8 cellular contexts compared by ENCODE assay signal in the genomic region with DNA sequence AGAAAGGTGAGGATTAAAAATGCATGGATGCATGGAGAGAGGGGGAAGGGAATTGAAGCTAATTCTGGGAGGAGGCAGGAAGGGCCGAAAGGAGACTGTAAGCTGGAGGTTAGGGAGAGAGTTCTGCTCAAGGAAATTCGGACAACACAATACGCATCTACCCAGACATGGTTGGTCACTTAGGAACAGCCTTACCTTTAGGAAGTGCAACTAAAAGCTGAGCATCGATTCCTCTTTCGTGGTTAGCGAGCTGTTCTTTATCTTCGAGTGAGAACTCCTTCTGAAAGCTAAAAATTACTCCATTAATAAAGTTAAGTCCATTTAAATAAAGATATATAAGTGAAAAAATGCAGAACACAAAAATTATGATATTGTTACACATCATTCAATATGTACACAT.
DNase-seq lines count a peak whose midpoint lies in the region; ATAC-seq and FAIRE-seq lines count a peak whose summit lies in the region.
"Not testable (repeated sequence)": the region's sequence is repeated elsewhere in the genome, so short reads cannot be mapped to it uniquely, and the experiment has no call there.

No MANE protein-coding gene starts in this region.

- not testable (repeated sequence) for H3K4me3 Mint-ChIP-seq in activated naive CD8-positive, alpha-beta T cell treated with anti-CD3 and anti-CD28 coated beads, Interleukin-2, amount 10 ng/mL, durations not matched to agents 7 days and 5 days; stimulated activated memory B cell treated with anti-CD40 and anti-IgM and Interleukin-4, amounts not matched to agents 10 μg/mL and 1 μg/mL and 100 μg/mL, for 72 hours

- not testable (repeated sequence) for H3K36me3 Mint-ChIP-seq in activated naive CD8-positive, alpha-beta T cell treated with anti-CD3 and anti-CD28 coated beads, Interleukin-2, amount 10 ng/mL, durations not matched to agents 7 days and 5 days; stimulated activated memory B cell treated with anti-CD40 and anti-IgM and Interleukin-4, amounts not matched to agents 10 μg/mL and 1 μg/mL and 100 μg/mL, for 72 hours

- H3K4me1 Mint-ChIP-seq in activated naive CD8-positive, alpha-beta T cell treated with anti-CD3 and anti-CD28 coated beads, Interleukin-2, amount 10 ng/mL, durations not matched to agents 7 days and 5 days; stimulated activated memory B cell treated with anti-CD40 and anti-IgM and Interleukin-4, amounts not matched to agents 10 μg/mL and 1 μg/mL and 100 μg/mL, for 72 hours: not testable (repeated sequence)

- H3K9me3 Mint-ChIP-seq in activated naive CD8-positive, alpha-beta T cell treated with anti-CD3 and anti-CD28 coated beads, Interleukin-2, amount 10 ng/mL, durations not matched to agents 7 days and 5 days; stimulated activated memory B cell treated with anti-CD40 and anti-IgM and Interleukin-4, amounts not matched to agents 10 μg/mL and 1 μg/mL and 100 μg/mL, for 72 hours: not testable (repeated sequence)

- not testable (repeated sequence) for DNase-seq in GM19239 (ENCODE audit: insufficient read length, low spot score); activated naive CD8-positive, alpha-beta T cell treated with anti-CD3 and anti-CD28 coated beads, Interleukin-2, amount 10 ng/mL, durations not matched to agents 7 days and 5 days

- peak; percentile 70 for FAIRE-seq in GM19239 (lab: Jason Lieb, UNC)

- POLR2A ChIA-PET in activated naive CD8-positive, alpha-beta T cell treated with anti-CD3 and anti-CD28 coated beads, Interleukin-2, amount 10 ng/mL, durations not matched to agents 7 days and 5 days (lab: Charles Lee): not testable (repeated sequence)

- H3K27me3 Mint-ChIP-seq in activated naive CD8-positive, alpha-beta T cell treated with anti-CD3 and anti-CD28 coated beads, Interleukin-2, amount 10 ng/mL, durations not matched to agents 7 days and 5 days; stimulated activated memory B cell treated with anti-CD40 and anti-IgM and Interleukin-4, amounts not matched to agents 10 μg/mL and 1 μg/mL and 100 μg/mL, for 72 hours: not testable (repeated sequence)

- peak overlapping the region; percentile 60 for H3K27ac Mint-ChIP-seq in activated naive CD8-positive, alpha-beta T cell treated with anti-CD3 and anti-CD28 coated beads, Interleukin-2, amount 10 ng/mL, durations not matched to agents 7 days and 5 days
- not testable (repeated sequence) for H3K27ac Mint-ChIP-seq in stimulated activated memory B cell treated with anti-CD40 and anti-IgM and Interleukin-4, amounts not matched to agents 10 μg/mL and 1 μg/mL and 100 μg/mL, for 72 hours

- peak; percentile 78 for ATAC-seq in GM18502 (IDR thresholded peaks at IDR 0.05; ENCODE audit: poor library complexity, unreplicated experiment)
- peak; percentile 79 for ATAC-seq in GM21447 (IDR thresholded peaks at IDR 0.05; ENCODE audit: unreplicated experiment)
- ATAC-seq in HG02588 (IDR thresholded peaks at IDR 0.05; ENCODE audit: unreplicated experiment): peak; percentile 79
- peak; percentile 81 for ATAC-seq in HG03095 (IDR thresholded peaks at IDR 0.05; ENCODE audit: unreplicated experiment)
- ATAC-seq in HG03575 (IDR thresholded peaks at IDR 0.05; ENCODE audit: extremely low read depth, insufficient number of reproducible peaks, low FRiP score, unreplicated experiment): peak; percentile 77
- ATAC-seq in activated naive CD8-positive, alpha-beta T cell treated with anti-CD3 and anti-CD28 coated beads, Interleukin-2, amount 10 ng/mL, durations not matched to agents 7 days and 5 days (ENCODE audit: low read depth): not testable (repeated sequence)
- ATAC-seq in stimulated activated memory B cell treated with anti-CD40 and anti-IgM and Interleukin-4, amounts not matched to agents 10 μg/mL and 1 μg/mL and 100 μg/mL, for 72 hours: peak; percentile 86
